16 cellular contexts compared by ENCODE assay signal in genomic region chr20:50310673-50311051, GRCh38.
DNase-seq lines count a peak whose midpoint lies in the region; ATAC-seq and TF ChIP-seq lines count a peak whose summit lies in the region.
"Had no signal": no experiment of that assay in that cellular context is flagged by ENCODE, and none has a peak within 500 bp of the region (broad histone marks: within the 10 kb centered on the region; RNA-seq: fewer than 3 reads in every experiment).

No MANE protein-coding gene starts in this region.

- no peak for TF ChIP-seq EP300 in tibial nerve (IDR thresholded peaks at IDR 0.05)

- no peaks in the 10 kb centered on the region for H3K36me3 Mint-ChIP-seq in activated CD8-positive, alpha-beta memory T cell treated with anti-CD3 and anti-CD28 coated beads, Interleukin-2, amount 10 ng/mL, durations not matched to agents 7 days and 5 days
- H3K36me3 Mint-ChIP-seq in chondrocyte (ENCODE audit: low read depth) (no peaks in the 10 kb centered on the region), nephron (ENCODE audit: low read depth) (no peaks in the 10 kb centered on the region)
- no peaks in the 10 kb centered on the region for H3K36me3 Mint-ChIP-seq in CD4-positive, alpha-beta T cell (ENCODE audit: low read depth)
- H3K36me3 Mint-ChIP-seq: CD4-positive, CD25-positive, alpha-beta regulatory T cell; memory B cell had no signal

- H3K4me1 Mint-ChIP-seq in activated CD8-positive, alpha-beta memory T cell treated with anti-CD3 and anti-CD28 coated beads, Interleukin-2, amount 10 ng/mL, durations not matched to agents 7 days and 5 days, result peaks cover 12% of the 10 kb centered on the region
- H3K4me1 Mint-ChIP-seq in chondrocyte (ENCODE audit: low read depth) (peaks cover 76% of the 10 kb centered on the region), nephron (peaks cover 62% of the 10 kb centered on the region)
- H3K4me1 Mint-ChIP-seq in CD4-positive, alpha-beta T cell (ENCODE audit: low read depth), result no peaks in the 10 kb centered on the region
- H3K4me1 Mint-ChIP-seq: CD4-positive, CD25-positive, alpha-beta regulatory T cell; memory B cell had no signal

- DNase-seq in activated CD8-positive, alpha-beta memory T cell treated with anti-CD3 and anti-CD28 coated beads, Interleukin-2, amount 10 ng/mL, durations not matched to agents 7 days and 5 days, result peak; percentile 51
- DNase-seq in activated CD8-positive, alpha-beta memory T cell treated with anti-CD3 and anti-CD28 coated beads for 24 hours, result no peak
- DNase-seq in chondrocyte (ENCODE audit: low spot score), result no peak
- DNase-seq in tibial nerve (ENCODE audit: low spot score in 2 of 2), result no peak
- no peak for DNase-seq in HAP-1 (ENCODE audit: low spot score in 2 of 2)
- DNase-seq in HUDEP-2 (lab: John Stamatoyannopoulos, UW; ENCODE audit: unreplicated experiment in 76 of 76), result no peak
- no peak for DNase-seq in CD4-positive, alpha-beta T cell
- DNase-seq: activated CD4-positive, alpha-beta T cell treated with anti-CD3 and anti-CD28 coated beads for 1 hour; activated CD8-positive, alpha-beta memory T cell treated with anti-CD3 and anti-CD28 coated beads, Interleukin-2, amount 50 U/mL, for 4 hours; CD4-positive, CD25-positive, alpha-beta regulatory T cell; cerebellar nuclear complex; islet precursor cell; NCI-H146; NCI-H2227 treated with DMSO at 0.1 percent for 48 hours had no signal

- H3K36me3 ChIP-seq in tibial nerve (no peaks in the 10 kb centered on the region), HAP-1 (replicated peaks) (no peaks in the 10 kb centered on the region)

- in situ Hi-C loops in HAP-1 (cut with MboI; ENCODE audit: low sequenced_read_pairs), result no loop called here

- POLR2A ChIA-PET in CD4-positive, alpha-beta T cell (lab: Charles Lee), result no interaction called here

- no peak overlapping the region for H3K4me3 Mint-ChIP-seq in activated CD8-positive, alpha-beta memory T cell treated with anti-CD3 and anti-CD28 coated beads, Interleukin-2, amount 10 ng/mL, durations not matched to agents 7 days and 5 days
- H3K4me3 Mint-ChIP-seq in chondrocyte (ENCODE audit: unreplicated experiment) (no peak overlapping the region), nephron (no peak overlapping the region)
- H3K4me3 Mint-ChIP-seq in CD4-positive, alpha-beta T cell, result no peak overlapping the region
- H3K4me3 Mint-ChIP-seq: CD4-positive, CD25-positive, alpha-beta regulatory T cell; memory B cell had no signal

- TF ChIP-seq POLR2A in tibial nerve (IDR thresholded peaks at IDR 0.05), result no peak

- no peaks in the 10 kb centered on the region for H3K9me3 ChIP-seq in tibial nerve
- no peaks in the 10 kb centered on the region for H3K9me3 ChIP-seq in HAP-1
- no peaks in the 10 kb centered on the region for H3K9me3 ChIP-seq in CD4-positive, alpha-beta T cell (ENCODE audit: control insufficient read depth, low read length)

- no peak overlapping the region for H3K27ac Mint-ChIP-seq in activated CD8-positive, alpha-beta memory T cell treated with anti-CD3 and anti-CD28 coated beads, Interleukin-2, amount 10 ng/mL, durations not matched to agents 7 days and 5 days
- H3K27ac Mint-ChIP-seq in chondrocyte (ENCODE audit: unreplicated experiment) (peak overlapping the region; percentile 56), nephron (peak overlapping the region in 2 of 3 experiments; percentile 74 to 84)
- no peak overlapping the region for H3K27ac Mint-ChIP-seq in CD4-positive, alpha-beta T cell
- H3K27ac Mint-ChIP-seq: CD4-positive, CD25-positive, alpha-beta regulatory T cell; memory B cell had no signal

- no peaks in the 10 kb centered on the region for H3K9me3 Mint-ChIP-seq in activated CD8-positive, alpha-beta memory T cell treated with anti-CD3 and anti-CD28 coated beads, Interleukin-2, amount 10 ng/mL, durations not matched to agents 7 days and 5 days (ENCODE audit: low read depth)
- peaks cover 7% of the 10 kb centered on the region for H3K9me3 Mint-ChIP-seq in chondrocyte (ENCODE audit: low read depth)
- peaks cover 5% of the 10 kb centered on the region for H3K9me3 Mint-ChIP-seq in nephron
- H3K9me3 Mint-ChIP-seq in CD4-positive, alpha-beta T cell, result no peaks in the 10 kb centered on the region
- H3K9me3 Mint-ChIP-seq: memory B cell had no signal

- peak; percentile 39 for ATAC-seq in activated CD8-positive, alpha-beta memory T cell treated with anti-CD3 and anti-CD28 coated beads, Interleukin-2, amount 10 ng/mL, durations not matched to agents 7 days and 5 days
- no peak for ATAC-seq in CD4-positive, alpha-beta T cell (ENCODE audit: poor library complexity)

- 89 to 97% methylated on average over 3 to 10 of the region's 10 CpGs for WGBS in tibial nerve, 2 donors

- intact Hi-C loops in CD4-positive, alpha-beta T cell (cut with DNase I, micrococcal nuclease), result no loop called here

- H3K4me1 ChIP-seq in tibial nerve (peaks cover 4 to 61% (median 25%) of the 10 kb centered on the region in 4 donors), HAP-1 (no peaks in the 10 kb centered on the region; the same call in 1 of the 2 replicates)

- H3K4me3 ChIP-seq in tibial nerve (no peak overlapping the region), HAP-1 (no peak overlapping the region)

- peaks cover 32% of the 10 kb centered on the region for H3K27me3 Mint-ChIP-seq in activated CD8-positive, alpha-beta memory T cell treated with anti-CD3 and anti-CD28 coated beads, Interleukin-2, amount 10 ng/mL, durations not matched to agents 7 days and 5 days
- no peaks in the 10 kb centered on the region for H3K27me3 Mint-ChIP-seq in chondrocyte (ENCODE audit: low read depth)
- H3K27me3 Mint-ChIP-seq in nephron (ENCODE audit: low read depth), result peaks cover 23% of the 10 kb centered on the region
- H3K27me3 Mint-ChIP-seq in CD4-positive, alpha-beta T cell, result peaks cover 8% of the 10 kb centered on the region

- peak overlapping the region in 3 of 4 donors; percentile 36 to 93 (median 74) for H3K27ac ChIP-seq in tibial nerve
- no peak overlapping the region for H3K27ac ChIP-seq in CD4-positive, alpha-beta T cell (ENCODE audit: low read depth, low read length)

- TF ChIP-seq CTCF in chondrocyte (IDR thresholded peaks at IDR 0.05) (no peak), nephron (IDR thresholded peaks at IDR 0.05; ENCODE audit: unreplicated experiment in 3 of 3) (no peak), tibial nerve (IDR thresholded peaks at IDR 0.05) (no peak)
- no peak for TF ChIP-seq CTCF in CD4-positive, alpha-beta T cell (IDR thresholded peaks at IDR 0.05)

- no peaks in the 10 kb centered on the region for H3K27me3 ChIP-seq in tibial nerve
- H3K27me3 ChIP-seq in HAP-1 (ENCODE audit: low read depth), result peaks cover 13% of the 10 kb centered on the region; the same call in 1 of the 2 replicates
- no peaks in the 10 kb centered on the region for H3K27me3 ChIP-seq in CD4-positive, alpha-beta T cell (ENCODE audit: control insufficient read depth, insufficient read depth, low read length)

- CTCF ChIA-PET in activated CD8-positive, alpha-beta memory T cell treated with anti-CD3 and anti-CD28 coated beads, Interleukin-2, amount 10 ng/mL, durations not matched to agents 7 days and 5 days (lab: Charles Lee), result no interaction called here
- CTCF ChIA-PET in CD4-positive, alpha-beta T cell (lab: Charles Lee), result no interaction called here

Comparison
In these comparisons a context has a peak if more than half of its experiments do, and no peak if none do; other contexts are left out.
1. H3K27ac Mint-ChIP-seq: peak in chondrocyte (single experiment) and nephron (2 of 3); none in activated CD8-positive, alpha-beta memory T cell treated with anti-CD3 and anti-CD28 coated beads, Interleukin-2, amount 10 ng/mL, durations not matched to agents 7 days and 5 days (single experiment) and CD4-positive, alpha-beta T cell (single experiment).